Comparison of ENCODE assay signal across 30 cellular contexts in genomic region chr14:101198398-101199027, GRCh38.
DNase-seq lines count a peak whose midpoint lies in the region; ATAC-seq, FAIRE-seq and TF ChIP-seq lines count a peak whose summit lies in the region.
"Had no signal": no experiment of that assay in that cellular context is flagged by ENCODE, and none has a peak within 500 bp of the region (broad histone marks: within the 10 kb centered on the region; RNA-seq: fewer than 3 reads in every experiment).

No MANE protein-coding gene starts in this region.

- H2AK5ac ChIP-seq in H1 (ENCODE audit: low read depth, low read length), result no peak overlapping the region

- H3K4me1 ChIP-seq in H1 (replicated peaks in 1 of 4; ENCODE audit: control insufficient read depth in 3 of 4, insufficient read depth in 4 of 4, low read length in 3 of 4), result peaks cover 0 to 24% (median 8%) of the 10 kb centered on the region in 4 experiments; a peak in 6 of 7 replicates
- no peaks in the 10 kb centered on the region for H3K4me1 ChIP-seq in upper lobe of left lung
- H3K4me1 ChIP-seq: pancreas, tibial nerve had no signal

- H3K23ac ChIP-seq in H1 (ENCODE audit: insufficient read length), result no peak overlapping the region

- no peak overlapping the region for H2BK120ac ChIP-seq in H1 (replicated peaks; ENCODE audit: low read depth, low read length)

- no peak for FAIRE-seq in H1 (lab: Jason Lieb, UNC)
- FAIRE-seq: HepG2, pancreas had no signal

- no peak overlapping the region; the same call in 1 of the 2 replicates for H3K18ac ChIP-seq in H1 (ENCODE audit: extremely low read depth, low read length)

- H4K20me1 ChIP-seq in H1 (replicated peaks in 1 of 2; ENCODE audit: control insufficient read depth in 1 of 2, insufficient read depth in 2 of 2, low read length in 2 of 2), result no peaks in the 10 kb centered on the region

- H3K14ac ChIP-seq in H1 (ENCODE audit: insufficient read length), result no peak overlapping the region

- peak overlapping the region in 2 of 3 experiments; percentile 78 to 82 for H3K27ac Mint-ChIP-seq in nephron
- H3K27ac Mint-ChIP-seq: activated CD4-positive, alpha-beta T cell treated with anti-CD3 and anti-CD28 coated beads for 36 hours; activated naive CD4-positive, alpha-beta T cell treated with anti-CD3 and anti-CD28 coated beads, Interleukin-2, amount 50 U/mL, for 24 hours; activated T-helper 1 cell treated with anti-CD3 and anti-CD28 coated beads, Interleukin-12 subunit alpha, Interleukin-12 subunit beta, Interleukin-2, Interleukin-4 antibody, amounts not matched to agents 30 ng/mL and 10 ng/mL and 1 ng/mL, durations not matched to agents 14 hours and 24 hours and 36 hours; dendritic cell treated with granulocyte-macrophage colony-stimulating factor and Interleukin-4, amounts not matched to agents 40 ng/mL and 50 ng/mL, for 4 days; memory B cell; stimulated activated naive CD8-positive, alpha-beta T cell treated with anti-CD3 and anti-CD28 coated beads, Interleukin-15, amount 100 ng/mL, for 72 hours; T-helper 17 cell had no signal

- POLR2A ChIA-PET in H1 (lab: Charles Lee; ENCODE audit: partially characterized antibody), result no interaction called here

- 0 out of 2 replicates have a peak overlapping the region, but pooled peaks have one; percentile 36 for H2BK15ac ChIP-seq in H1 (ENCODE audit: low read length)

- no peak for TF ChIP-seq RAD21 in H1 (IDR thresholded peaks at IDR 0.05 in 1 of 2, conservative IDR thresholded peaks at IDR 0.05 in 1 of 2; ENCODE audit: low read depth in 2 of 2, low read length in 2 of 2)

- peaks cover 0 to 3% of the 10 kb centered on the region in 2 experiments; a peak in 1 of 4 replicates for H3K9me3 ChIP-seq in H1 (ENCODE audit: insufficient read depth in 2 of 2, low read depth in 1 of 2, low read length in 1 of 2)
- H3K9me3 ChIP-seq in upper lobe of left lung, result no peaks in the 10 kb centered on the region
- H3K9me3 ChIP-seq: pancreas had no signal

- H3K27ac ChIP-seq in H1 (ENCODE audit: low read depth, low read length), result no peak overlapping the region
- no peak overlapping the region for H3K27ac ChIP-seq in upper lobe of left lung
- H3K27ac ChIP-seq: cardiac muscle cell, pancreas, tibial nerve had no signal

- H3K79me1 ChIP-seq in H1 (ENCODE audit: low read depth, low read length), result no peaks in the 10 kb centered on the region

- no peaks in the 10 kb centered on the region for H3K9me3 Mint-ChIP-seq in nephron
- H3K9me3 Mint-ChIP-seq: dendritic cell treated with granulocyte-macrophage colony-stimulating factor and Interleukin-4, amounts not matched to agents 40 ng/mL and 50 ng/mL, for 4 days had no signal

- no peak overlapping the region for H2AFZ ChIP-seq in H1 (ENCODE audit: low read length)

- H3K4me3 ChIP-seq in H1 (ENCODE audit: extremely low read depth in 1 of 4, insufficient read depth in 2 of 4, low read depth in 3 of 4, low read length in 4 of 4), result no peak overlapping the region
- H3K4me3 ChIP-seq in upper lobe of left lung, result no peak overlapping the region
- H3K4me3 ChIP-seq: cardiac muscle cell, pancreas, tibial nerve had no signal

- H4K91ac ChIP-seq in H1 (replicated peaks; ENCODE audit: insufficient read length, low read length), result no peak overlapping the region

- no peak for TF ChIP-seq POLR2A in H1 (IDR thresholded peaks at IDR 0.05; ENCODE audit: control extremely low read depth in 1 of 2, low read depth in 2 of 2, low read length in 2 of 2)
- TF ChIP-seq POLR2A in upper lobe of left lung (IDR thresholded peaks at IDR 0.05), result no peak

- DNase-seq in activated CD8-positive, alpha-beta memory T cell treated with anti-CD3 and anti-CD28 coated beads for 24 hours, result peak; percentile 40
- no peak for DNase-seq in activated CD8-positive, alpha-beta memory T cell treated with anti-CD3 and anti-CD28 coated beads, Interleukin-2, amount 50 U/mL, for 4 hours
- DNase-seq in H1 (ENCODE audit: low read depth in 1 of 2, low spot score in 2 of 2), result peak in 1 of 2 experiments; percentile 41
- peak; percentile 19 to 64 for DNase-seq in upper lobe of left lung
- no peak for DNase-seq in amniotic stem cell (lab: John Stamatoyannopoulos, UW)
- no peak for DNase-seq in GM19238 (ENCODE audit: insufficient read length, low spot score)
- DNase-seq: 8988T; activated CD4-positive, alpha-beta T cell treated with anti-CD3 and anti-CD28 coated beads for 36 hours; anterior cingulate cortex; DMS53; GF-D8; glutamatergic neuron; kidney glomerular epithelial cell; NCI-H1048; NCI-H1694 treated with DMSO at 0.1 percent for 48 hours; NCI-H2171 treated with DMSO at 0.1 percent for 48 hours; NCI-H524; T-helper 17 cell had no signal

- no peaks in the 10 kb centered on the region for H3K79me2 ChIP-seq in H1 (ENCODE audit: control insufficient read depth in 1 of 2, insufficient read depth in 2 of 2, low read length in 2 of 2)

- no peak overlapping the region for H4K8ac ChIP-seq in H1 (ENCODE audit: extremely low read depth, insufficient read depth, low read length)

- no peaks in the 10 kb centered on the region for H3K36me3 ChIP-seq in H1 (ENCODE audit: control insufficient read depth in 2 of 4, insufficient read depth in 4 of 4, low read length in 3 of 4)
- no peaks in the 10 kb centered on the region for H3K36me3 ChIP-seq in upper lobe of left lung
- H3K36me3 ChIP-seq: cardiac muscle cell, pancreas, tibial nerve had no signal

- no peak for ATAC-seq in upper lobe of left lung (ENCODE audit: low FRiP score in 2 of 2)
- no peak for ATAC-seq in HG03097 (IDR thresholded peaks at IDR 0.05; ENCODE audit: low FRiP score, unreplicated experiment)
- ATAC-seq: activated CD4-positive, alpha-beta T cell treated with anti-CD3 and anti-CD28 coated beads for 36 hours; HepG2; pancreas; right cardiac atrium; stimulated activated naive CD8-positive, alpha-beta T cell treated with anti-CD3 and anti-CD28 coated beads, Interleukin-15, amount 100 ng/mL, for 72 hours; T-helper 17 cell had no signal

- CTCF ChIA-PET in H1 (lab: Charles Lee; ENCODE audit: partially characterized antibody), result interaction anchor here (1.6 to 1.9 kb wide), 3 partner anchors 15 to 37 kb away, joined by 4 to 7 read pairs (median 5); no protein-coding TSS in a partner anchor

- no peaks in the 10 kb centered on the region for H3K36me3 Mint-ChIP-seq in nephron (ENCODE audit: low read depth)
- H3K36me3 Mint-ChIP-seq: activated naive CD4-positive, alpha-beta T cell treated with anti-CD3 and anti-CD28 coated beads, Interleukin-2, amount 50 U/mL, for 24 hours; memory B cell had no signal

- H2BK20ac ChIP-seq in H1 (ENCODE audit: low read length), result no peak overlapping the region

- TF ChIP-seq EP300 in H1 (IDR thresholded peaks at IDR 0.05; ENCODE audit: borderline replicate concordance in 1 of 2, low read depth in 2 of 2, low read length in 2 of 2) (no peak), upper lobe of left lung (IDR thresholded peaks at IDR 0.05) (no peak)

- H3K27me3 ChIP-seq in H1 (replicated peaks in 1 of 4; ENCODE audit: control insufficient read depth in 3 of 4, extremely low read depth in 1 of 4, insufficient read depth in 3 of 4, low read length in 3 of 4) (peaks cover 0 to 3% (median 1%) of the 10 kb centered on the region in 4 experiments; a peak in 2 of 7 replicates), upper lobe of left lung (no peaks in the 10 kb centered on the region)
- H3K27me3 ChIP-seq: cardiac muscle cell, pancreas, tibial nerve had no signal

- H3K4me2 ChIP-seq in H1 (ENCODE audit: insufficient read depth in 1 of 2, low read depth in 2 of 2, low read length in 2 of 2), result no peak overlapping the region

- no peak overlapping the region for H3K56ac ChIP-seq in H1 (replicated peaks; ENCODE audit: insufficient read length, low read depth, low read length)

- TF ChIP-seq CTCF in H1 (IDR thresholded peaks at IDR 0.05; ENCODE audit: control extremely low read depth in 1 of 3, insufficient read depth in 1 of 3, low read depth in 1 of 3, low read length in 3 of 3) (no peak), nephron (IDR thresholded peaks at IDR 0.05; ENCODE audit: unreplicated experiment in 3 of 3) (no peak), upper lobe of left lung (IDR thresholded peaks at IDR 0.05) (no peak)

- no peak overlapping the region for H3K9ac ChIP-seq in H1 (replicated peaks in 1 of 4; ENCODE audit: extremely low read depth in 1 of 4, low read depth in 3 of 4, low read length in 3 of 4)

- peaks cover 16% of the 10 kb centered on the region for H3K4me1 Mint-ChIP-seq in nephron
- H3K4me1 Mint-ChIP-seq: activated CD4-positive, alpha-beta T cell treated with anti-CD3 and anti-CD28 coated beads for 36 hours; activated naive CD4-positive, alpha-beta T cell treated with anti-CD3 and anti-CD28 coated beads, Interleukin-2, amount 50 U/mL, for 24 hours; memory B cell; stimulated activated naive CD8-positive, alpha-beta T cell treated with anti-CD3 and anti-CD28 coated beads, Interleukin-15, amount 100 ng/mL, for 72 hours; T-helper 17 cell had no signal

- 93% methylated on average over 16 of the region's 16 CpGs; no CpG with 5 or more reads in 1 of the 2 experiments for WGBS in H1 (ENCODE audit: extremely low coverage in 1 of 2, insufficient coverage in 1 of 2, insufficient read length in 1 of 2, insufficient replicate concordance in 2 of 2, low coverage in 1 of 2, low lambda C conversion rate in 2 of 2, missing lambda C conversion rate in 1 of 2), 2 experiments
- 87 to 94% methylated on average over 10 to 15 of the region's 16 CpGs for WGBS in upper lobe of left lung, 2 donors

- H3K4me3 Mint-ChIP-seq in nephron, result no peak overlapping the region
- H3K4me3 Mint-ChIP-seq: activated CD4-positive, alpha-beta T cell treated with anti-CD3 and anti-CD28 coated beads for 36 hours; activated naive CD4-positive, alpha-beta T cell treated with anti-CD3 and anti-CD28 coated beads, Interleukin-2, amount 50 U/mL, for 24 hours; activated T-helper 1 cell treated with anti-CD3 and anti-CD28 coated beads, Interleukin-12 subunit alpha, Interleukin-12 subunit beta, Interleukin-2, Interleukin-4 antibody, amounts not matched to agents 30 ng/mL and 10 ng/mL and 1 ng/mL, durations not matched to agents 14 hours and 24 hours and 36 hours; dendritic cell treated with granulocyte-macrophage colony-stimulating factor and Interleukin-4, amounts not matched to agents 40 ng/mL and 50 ng/mL, for 4 days; memory B cell; stimulated activated naive CD8-positive, alpha-beta T cell treated with anti-CD3 and anti-CD28 coated beads, Interleukin-15, amount 100 ng/mL, for 72 hours; T-helper 17 cell had no signal

- no peak overlapping the region for H2BK5ac ChIP-seq in H1 (ENCODE audit: low read depth, low read length)

- H3K23me2 ChIP-seq in H1 (ENCODE audit: low read depth, low read length), result no peaks in the 10 kb centered on the region

- H3K27me3 Mint-ChIP-seq in nephron (ENCODE audit: low read depth), result peaks cover 7% of the 10 kb centered on the region
- H3K27me3 Mint-ChIP-seq: activated CD4-positive, alpha-beta T cell treated with anti-CD3 and anti-CD28 coated beads for 36 hours; activated naive CD4-positive, alpha-beta T cell treated with anti-CD3 and anti-CD28 coated beads, Interleukin-2, amount 50 U/mL, for 24 hours; dendritic cell treated with granulocyte-macrophage colony-stimulating factor and Interleukin-4, amounts not matched to agents 40 ng/mL and 50 ng/mL, for 4 days; memory B cell; stimulated activated naive CD8-positive, alpha-beta T cell treated with anti-CD3 and anti-CD28 coated beads, Interleukin-15, amount 100 ng/mL, for 72 hours had no signal

- no peak overlapping the region for H4K5ac ChIP-seq in H1 (ENCODE audit: insufficient read length, low read depth, low read length)

- no peak overlapping the region for H2BK12ac ChIP-seq in H1 (ENCODE audit: low read depth, low read length)

- no peak overlapping the region for H3K4ac ChIP-seq in H1 (replicated peaks; ENCODE audit: insufficient read length, low read depth, low read length)

Comparison
In these comparisons a context has a peak if more than half of its experiments do, and no peak if none do; other contexts are left out.
1. DNase-seq: peak in activated CD8-positive, alpha-beta memory T cell treated with anti-CD3 and anti-CD28 coated beads for 24 hours (single experiment) and upper lobe of left lung (2 of 2); none in activated CD8-positive, alpha-beta memory T cell treated with anti-CD3 and anti-CD28 coated beads, Interleukin-2, amount 50 U/mL, for 4 hours (single experiment), amniotic stem cell (single experiment) and GM19238 (single experiment).